Comparison of ENCODE assay signal across 8 cellular contexts in the genomic region with DNA sequence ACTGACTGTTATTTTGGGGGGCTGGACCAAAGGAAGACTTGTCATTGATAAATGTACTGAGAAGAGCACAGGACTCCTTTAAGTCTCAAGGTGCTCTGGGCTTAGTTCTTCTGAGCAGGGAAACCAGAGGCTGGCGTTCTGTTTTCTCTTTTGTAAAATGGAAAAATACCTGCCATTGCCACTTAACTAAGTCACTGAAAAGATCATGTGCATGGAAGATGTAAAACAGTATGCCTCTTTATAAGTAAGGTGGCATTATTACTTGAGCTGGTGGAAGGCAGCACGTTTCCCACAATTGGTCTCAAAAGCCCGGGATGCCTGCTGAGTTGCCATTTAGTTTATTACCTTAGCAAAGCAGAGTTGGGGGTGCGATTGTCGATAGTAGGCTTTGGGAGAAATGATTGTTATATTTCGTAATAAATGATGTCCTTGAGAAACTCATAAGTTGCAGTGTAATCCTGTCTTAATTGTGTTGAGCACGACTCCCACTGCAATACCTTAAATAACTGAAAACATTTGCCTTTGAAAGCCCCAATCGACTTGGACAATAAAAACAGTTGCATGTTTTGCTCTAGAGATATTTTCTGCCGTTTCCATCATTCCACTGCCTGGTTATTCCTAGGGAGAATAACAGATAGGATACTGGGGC. TPM values are rescaled to one million over a fixed set of nuclear protein-coding genes. Genes with fewer than 3 reads are reported as not detected.
DNase-seq lines count a peak whose midpoint lies in the region; ATAC-seq and TF ChIP-seq lines count a peak whose summit lies in the region.

No MANE protein-coding gene starts in this region.

- peak overlapping the region; percentile 63 for H3K4me3 ChIP-seq in OCI-LY1 (ENCODE audit: low read depth, low read length, poor library complexity, severe bottlenecking)
- H3K4me3 ChIP-seq in endodermal cell (ENCODE audit: low read length) = peak overlapping the region; percentile 82

- no peak overlapping the region for H2AFZ ChIP-seq in OCI-LY1 (ENCODE audit: low read length)

- H3K79me2 ChIP-seq in OCI-LY1 (ENCODE audit: insufficient read depth, low read length) = no peaks in the 10 kb centered on the region

- DNase-seq in Calu3 (no peak), endodermal cell (no peak), osteocyte (ENCODE audit: extremely low spot score, unreplicated experiment) (no peak), NCI-H446 treated with DMSO at 0.1 percent for 48 hours (lab: John Stamatoyannopoulos, UW) (no peak), DMS79 treated with DMSO at 0.1 percent for 48 hours (lab: John Stamatoyannopoulos, UW) (no peak), occipital lobe (lab: John Stamatoyannopoulos, UW) (no peak)

- intact Hi-C loops in Calu3 (cut with micrococcal nuclease; ENCODE audit: unreplicated experiment) = loop anchor here (5.0 to 10.0 kb wide), 4 partner anchors 75 to 365 kb away; no protein-coding TSS in a partner anchor

- 40 to 43% methylated on average over 5 to 9 of the region's 9 CpGs for WGBS in endodermal cell (ENCODE audit: insufficient coverage in 1 of 2, insufficient read length in 1 of 2), 2 experiments

- no peak overlapping the region for H3K9ac ChIP-seq in OCI-LY1 (ENCODE audit: low read length)
- peak overlapping the region; percentile 16 for H3K9ac ChIP-seq in endodermal cell (ENCODE audit: extremely low read depth, low read length, poor library complexity, severe bottlenecking)

- H4K20me1 ChIP-seq in OCI-LY1 (ENCODE audit: insufficient read depth, low read length) = 0 out of 2 replicates have a peak, but pooled peaks cover 2% of the 10 kb centered on the region

- H3K4me2 ChIP-seq in OCI-LY1 (ENCODE audit: low read length) = peak overlapping the region; percentile 77

- H3K27ac ChIP-seq in OCI-LY1 (ENCODE audit: low read depth, low read length, poor library complexity, severe bottlenecking) = no peak overlapping the region
- H3K27ac ChIP-seq in endodermal cell (ENCODE audit: low read depth, low read length) = peak overlapping the region; percentile 9

- H3K27ac Mint-ChIP-seq in Calu3 (ENCODE audit: unreplicated experiment) (peak overlapping the region; percentile 85), endodermal cell (peak overlapping the region; percentile 93), osteocyte (ENCODE audit: unreplicated experiment) (peak overlapping the region; percentile 92)

- H3K9me2 ChIP-seq in OCI-LY1 (ENCODE audit: low read depth, low read length) = no peaks in the 10 kb centered on the region

- TSS peak; percentile 12 for BruUV-seq in Calu3 (replicated peaks; lab: Mats Ljungman, UMichigan)

- H3K36me3 ChIP-seq in OCI-LY1 (ENCODE audit: insufficient read depth, low read length) (no peaks in the 10 kb centered on the region), endodermal cell (ENCODE audit: control insufficient read depth, insufficient read depth, low read length) (no peaks in the 10 kb centered on the region)

- peaks cover 16% of the 10 kb centered on the region for H3K4me1 Mint-ChIP-seq in Calu3 (ENCODE audit: low read depth, unreplicated experiment)
- peaks cover 42% of the 10 kb centered on the region for H3K4me1 Mint-ChIP-seq in endodermal cell
- peaks cover 35% of the 10 kb centered on the region for H3K4me1 Mint-ChIP-seq in osteocyte (ENCODE audit: unreplicated experiment)

- H3K27me3 Mint-ChIP-seq in Calu3 (ENCODE audit: unreplicated experiment) (no peaks in the 10 kb centered on the region), endodermal cell (ENCODE audit: insufficient read depth) (no peaks in the 10 kb centered on the region), osteocyte (ENCODE audit: unreplicated experiment) (no peaks in the 10 kb centered on the region)

- TF ChIP-seq CTCF in Calu3 (IDR thresholded peaks at IDR 0.05; ENCODE audit: unreplicated experiment) (no peak), OCI-LY1 (IDR thresholded peaks at IDR 0.05; ENCODE audit: low read length) (no peak), endodermal cell (conservative IDR thresholded peaks at IDR 0.05) (no peak), osteocyte (IDR thresholded peaks at IDR 0.05) (no peak)

- no peaks in the 10 kb centered on the region for H3K9me3 Mint-ChIP-seq in Calu3 (ENCODE audit: low read depth, unreplicated experiment)
- H3K9me3 Mint-ChIP-seq in endodermal cell = no peaks in the 10 kb centered on the region
- no peaks in the 10 kb centered on the region for H3K9me3 Mint-ChIP-seq in osteocyte (ENCODE audit: unreplicated experiment)

- H3F3A ChIP-seq in OCI-LY1 (ENCODE audit: insufficient read depth, low read length) = peaks cover 6% of the 10 kb centered on the region; the same call in 1 of the 2 replicates

- H3K9me3 ChIP-seq in OCI-LY1 (ENCODE audit: low read length) (no peaks in the 10 kb centered on the region), endodermal cell (ENCODE audit: control insufficient read depth, low read length) (no peaks in the 10 kb centered on the region)

- CTCF ChIA-PET in Calu3 (lab: Charles Lee) = interaction anchor here (0.6 kb wide), 1 partner anchor 1171 kb away, joined by 3 read pairs; no protein-coding TSS in a partner anchor

- no peak for ATAC-seq in HG02571 (IDR thresholded peaks at IDR 0.05; ENCODE audit: unreplicated experiment)

- H3K36me3 Mint-ChIP-seq in Calu3 (ENCODE audit: insufficient read depth, unreplicated experiment) (peaks cover 47% of the 10 kb centered on the region), endodermal cell (ENCODE audit: low read depth) (peaks cover 1% of the 10 kb centered on the region), osteocyte (ENCODE audit: unreplicated experiment) (no peaks in the 10 kb centered on the region)

- H3K4me1 ChIP-seq in OCI-LY1 (ENCODE audit: insufficient read depth, low read length, severe bottlenecking) (peaks cover 34% of the 10 kb centered on the region), endodermal cell (ENCODE audit: control insufficient read depth, insufficient read depth, low read length) (no peaks in the 10 kb centered on the region)

- H3K4me3 Mint-ChIP-seq in Calu3 (ENCODE audit: low read depth, unreplicated experiment) (peak overlapping the region; percentile 74), endodermal cell (peak overlapping the region; percentile 89), osteocyte (ENCODE audit: unreplicated experiment) (peak overlapping the region; percentile 82)

- H3K27me3 ChIP-seq in OCI-LY1 (ENCODE audit: insufficient read depth, low read length) (peaks cover 5% of the 10 kb centered on the region; the same call in 1 of the 2 replicates), endodermal cell (ENCODE audit: control insufficient read depth, insufficient read depth, low read length, poor library complexity, severe bottlenecking) (no peaks in the 10 kb centered on the region)

RNA-seq across cellular contexts. Expression of a gene that starts 3.6 kb away (rescaled TPM):
- 8.1 and 9.4 TPM in 2 replicates for total RNA-seq in Calu3 (2022)
- 10 to 100 TPM; 42.5 to 77.0 TPM for total RNA-seq in endodermal cell
- 45.4 TPM for polyA plus RNA-seq in endodermal cell (2013, experiment 1 of 2)
- 43.3 TPM for polyA plus RNA-seq in endodermal cell (2013, experiment 2 of 2)
- 12.2 and 12.5 TPM in 2 replicates for total RNA-seq in osteocyte
- 18.6 TPM for total RNA-seq in occipital lobe
